Comparison of ENCODE assay signal across 1 cellular context in genomic region chr2:26244479-26245230, GRCh38.
A peak's percentile ranks its signal among the peaks of the same experiment; 100 is the strongest.
TF ChIP-seq lines count a peak whose summit lies in the region.

TSS of gene HADHA (minus strand) at chr2:26244632. CDS start at chr2:26244596, 36 bp downstream.
TSS of gene HADHB (plus strand) at chr2:26244939. CDS start at chr2:26254255, 9,316 bp downstream.

TF ChIP-seq in HepG2, 621 proteins besides CTCF, POLR2A, EP300 and RAD21 (continued from another document and continues in another):
- TF ChIP-seq ZNF770 (CRISPR knock-in tag; IDR thresholded peaks at IDR 0.05) (peak; percentile 90), ZNF75D (CRISPR knock-in tag; IDR thresholded peaks at IDR 0.05; ENCODE audit: borderline replicate concordance) (no peak; the same call in 1 of the 2 replicates), ZNF737 (CRISPR knock-in tag; IDR thresholded peaks at IDR 0.05; ENCODE audit: borderline replicate concordance) (no peak), HDAC6 (IDR thresholded peaks at IDR 0.05; ENCODE audit: low read depth, low read length) (peak; percentile 97; the same call in 1 of the 2 replicates), ZNF17 (CRISPR knock-in tag; IDR thresholded peaks at IDR 0.05) (peak; percentile 87), ZNF343 (CRISPR knock-in tag; IDR thresholded peaks at IDR 0.05) (no peak), KAT2B (IDR thresholded peaks at IDR 0.05; ENCODE audit: borderline replicate concordance, low read depth, low read length) (no peak), ZNF552 (CRISPR knock-in tag; IDR thresholded peaks at IDR 0.05; ENCODE audit: borderline replicate concordance) (0 out of 2 replicates have a peak, but pooled peaks have one; percentile 44), ZNF646 (CRISPR knock-in tag; IDR thresholded peaks at IDR 0.05) (0 out of 2 replicates have a peak, but pooled peaks have one; percentile 19), ZNF33B (CRISPR knock-in tag; IDR thresholded peaks at IDR 0.05) (no peak; the same call in 1 of the 2 replicates), MIER2 (CRISPR knock-in tag; IDR thresholded peaks at IDR 0.05) (no peak; the same call in 1 of the 2 replicates), MYNN (CRISPR knock-in tag; IDR thresholded peaks at IDR 0.05; ENCODE audit: low read depth) (no peak), SOX5 (CRISPR knock-in tag; IDR thresholded peaks at IDR 0.05; ENCODE audit: borderline replicate concordance) (peak; percentile 41; the same call in 1 of the 2 replicates), POGK (CRISPR knock-in tag; conservative IDR thresholded peaks at IDR 0.05) (peak; percentile 85), ZGPAT (CRISPR knock-in tag; IDR thresholded peaks at IDR 0.05) (peak; percentile 98), PHF5A (CRISPR knock-in tag; IDR thresholded peaks at IDR 0.05; ENCODE audit: low read depth, unreplicated experiment) (peak; percentile 94), PRPF4 (IDR thresholded peaks at IDR 0.05; ENCODE audit: low read depth, low read length, poor library complexity, severe bottlenecking) (no peak), ZNF180 (CRISPR knock-in tag; IDR thresholded peaks at IDR 0.05; ENCODE audit: borderline replicate concordance, low read depth) (no peak), USF2 (IDR thresholded peaks at IDR 0.05; ENCODE audit: low read depth, low read length) (no peak), USF2 (CRISPR knock-in tag; IDR thresholded peaks at IDR 0.05; ENCODE audit: borderline replicate concordance) (no peak), ZNF639 (CRISPR knock-in tag; conservative IDR thresholded peaks at IDR 0.05) (peak; percentile 73), TFAP4 (IDR thresholded peaks at IDR 0.05; ENCODE audit: borderline replicate concordance, low read depth) (peak; percentile 32; the same call in 1 of the 2 replicates), SIN3B (IDR thresholded peaks at IDR 0.05; ENCODE audit: low read length) (no peak), RAD51 (IDR thresholded peaks at IDR 0.05; ENCODE audit: borderline replicate concordance) (no peak), PREB (CRISPR knock-in tag; IDR thresholded peaks at IDR 0.05) (no peak), DRAP1 (CRISPR knock-in tag; IDR thresholded peaks at IDR 0.05) (peak; percentile 90), HNF4G (IDR thresholded peaks at IDR 0.05; ENCODE audit: borderline replicate concordance, low read depth, low read length) (peak; percentile 96), HNF4G (CRISPR knock-in tag; IDR thresholded peaks at IDR 0.05; ENCODE audit: borderline replicate concordance, low read depth) (peak; percentile 94), NKX3-1 (CRISPR knock-in tag; IDR thresholded peaks at IDR 0.05) (no peak), ZNF414 (CRISPR knock-in tag; IDR thresholded peaks at IDR 0.05) (peak; percentile 87; the same call in 1 of the 2 replicates), IKZF1 (IDR thresholded peaks at IDR 0.05) (no peak), ZNF280D (CRISPR knock-in tag; IDR thresholded peaks at IDR 0.05) (peak; percentile 44; the same call in 1 of the 2 replicates), ZMYM4 (CRISPR knock-in tag; IDR thresholded peaks at IDR 0.05) (peak; percentile 87)
